ENCODE assay signal across 10 cellular contexts in genomic region chr18:51288582-51288981, GRCh38.
"Had no signal": no experiment of that assay in that cellular context is flagged by ENCODE, and none has a peak within 500 bp of the region (broad histone marks: within the 10 kb centered on the region; RNA-seq: fewer than 3 reads in every experiment).

No MANE protein-coding gene starts in this region.

- DNase-seq: GM23248, GOT3, H9, HCEC 1CT, HFFc6, KG1 had no signal

- H3K27ac Mint-ChIP-seq: HFFc6 had no signal

- H3K4me3 ChIP-seq: GM23248 had no signal

- H2AFZ ChIP-seq: GM23248 had no signal

- H3K27ac ChIP-seq: GM23248, HL-60 had no signal

- H3K4me3 Mint-ChIP-seq: H9, HFFc6, IgD-negative memory B cell had no signal

- ATAC-seq: HepG2 had no signal

- H3K9ac ChIP-seq: GM23248 had no signal

- FAIRE-seq: H54, HepG2 had no signal
